ENCODE assay signal across 8 cellular contexts in genomic region chr4:98260047-98260578, GRCh38. TPM values are rescaled to one million over a fixed set of nuclear protein-coding genes. Genes with fewer than 3 reads are reported as not detected.
A peak's percentile ranks its signal among the peaks of the same experiment; 100 is the strongest.
DNase-seq lines count a peak whose midpoint lies in the region; ATAC-seq and TF ChIP-seq lines count a peak whose summit lies in the region.

No MANE protein-coding gene starts in this region.

- in situ Hi-C loops in brain microvascular endothelial cell (cut with HindIII; ENCODE audit: low pct_ligation_motif_present, low sequenced_read_pairs): no loop called here

- TF ChIP-seq CTCF in BJ (IDR thresholded peaks at IDR 0.05; ENCODE audit: insufficient read depth, low read depth, low read length): no peak
- TF ChIP-seq CTCF in brain microvascular endothelial cell (IDR thresholded peaks at IDR 0.05; ENCODE audit: low read depth, low read length, missing control alignments): no peak

- no peaks in the 10 kb centered on the region for H3K9me3 ChIP-seq in skeletal muscle tissue (ENCODE audit: control insufficient read depth in 3 of 3, low read length in 3 of 3)

- peak; percentile 16 for ATAC-seq in HG03280 (IDR thresholded peaks at IDR 0.05; ENCODE audit: unreplicated experiment)

- CTCF ChIA-PET in BJ (lab: Yijun Ruan, JAX): interaction anchor here (1.7 kb wide), 1 partner anchor 396 kb away, joined by 3 read pairs; no protein-coding TSS in a partner anchor

- peak overlapping the region; percentile 92 to 97 (median 97) for H3K9ac ChIP-seq in skeletal muscle tissue (ENCODE audit: low read depth in 1 of 3, low read length in 3 of 3)

- DNase-seq in BJ (ENCODE audit: low read depth) (no peak), GM19238 (ENCODE audit: insufficient read length, low spot score) (peak; percentile 19), RKO (ENCODE audit: low spot score) (peak; percentile 51), brain microvascular endothelial cell (no peak), iPS-NIHi11 (ENCODE audit: low spot score) (peak; percentile 54), globus pallidus (ENCODE audit: low spot score) (no peak)

- H3K27me3 ChIP-seq in BJ (ENCODE audit: control insufficient read depth, insufficient read depth, low read length): no peaks in the 10 kb centered on the region
- H3K27me3 ChIP-seq in brain microvascular endothelial cell (replicated peaks): no peaks in the 10 kb centered on the region
- H3K27me3 ChIP-seq in skeletal muscle tissue (ENCODE audit: control insufficient read depth in 3 of 3, insufficient read depth in 3 of 3, low read length in 3 of 3): no peaks in the 10 kb centered on the region

- peak overlapping the region; percentile 89 for H3K27ac ChIP-seq in brain microvascular endothelial cell
- H3K27ac ChIP-seq in skeletal muscle tissue (ENCODE audit: low read depth, low read length): peak overlapping the region; percentile 97

- H3K36me3 ChIP-seq in BJ (ENCODE audit: control insufficient read depth, insufficient read depth, low read length) (no peaks in the 10 kb centered on the region), brain microvascular endothelial cell (replicated peaks) (no peaks in the 10 kb centered on the region), skeletal muscle tissue (ENCODE audit: control insufficient read depth in 3 of 3, insufficient read depth in 3 of 3, low read length in 3 of 3) (no peaks in the 10 kb centered on the region)

- peak overlapping the region; percentile 90 for H3K4me3 ChIP-seq in BJ (ENCODE audit: low read depth, low read length)
- H3K4me3 ChIP-seq in brain microvascular endothelial cell (ENCODE audit: low read depth, low read length): peak overlapping the region; percentile 79
- H3K4me3 ChIP-seq in skeletal muscle tissue (ENCODE audit: low read length in 3 of 3): peak overlapping the region; percentile 88 to 93 (median 88)

- POLR2A ChIA-PET in BJ (lab: Charles Lee): no interaction called here

- peaks cover 17 to 25% (median 19%) of the 10 kb centered on the region in 3 donors for H3K4me1 ChIP-seq in skeletal muscle tissue (ENCODE audit: control insufficient read depth in 3 of 3, insufficient read depth in 3 of 3, low read length in 3 of 3)

RNA-seq across cellular contexts. Expression of gene RAP1GDS1, which starts 1.1 kb away (rescaled TPM):
- polyA plus RNA-seq in BJ (2011; rRNA removed): 35.1 and 61.6 TPM in 2 replicates
- 45.7 and 46.2 TPM in 2 replicates for polyA minus RNA-seq in BJ (2011; rRNA and poly(A)+ RNA removed)
- 27.7 TPM for total RNA-seq in skeletal muscle tissue

Comparison
In these comparisons a context has a peak if more than half of its experiments do, and no peak if none do; other contexts are left out.
1. DNase-seq: peak in GM19238 (single experiment), RKO (single experiment) and iPS-NIHi11 (single experiment); none in BJ (single experiment), brain microvascular endothelial cell (single experiment) and globus pallidus (single experiment).
2. Peak in every context shown above with its lines, with median percentiles within 50 percentile points of each other: H3K4me3 ChIP-seq.